ENCODE assay signal across 13 cellular contexts in genomic region chr2:42639340-42640077, GRCh38.
DNase-seq lines count a peak whose midpoint lies in the region; ATAC-seq, FAIRE-seq and TF ChIP-seq lines count a peak whose summit lies in the region.
"Had no signal": no experiment of that assay in that cellular context is flagged by ENCODE, and none has a peak within 500 bp of the region (broad histone marks: within the 10 kb centered on the region; RNA-seq: fewer than 3 reads in every experiment).

No MANE protein-coding gene starts in this region.

- peaks cover 1 to 5% of the 10 kb centered on the region in 2 experiments for H4K20me1 ChIP-seq in H1 (replicated peaks in 1 of 2; ENCODE audit: control insufficient read depth in 1 of 2, insufficient read depth in 2 of 2, low read length in 2 of 2)

- H3K36me3 ChIP-seq in H1 (ENCODE audit: control insufficient read depth in 2 of 4, insufficient read depth in 4 of 4, low read length in 3 of 4) (peaks cover 0 to 21% (median 8%) of the 10 kb centered on the region in 4 experiments; a peak in 5 of 8 replicates), small intestine (ENCODE audit: control insufficient read depth in 2 of 2, insufficient read depth in 2 of 2, low read length in 2 of 2) (peaks cover 0 to 2% of the 10 kb centered on the region in 2 donors)

- peak overlapping the region; percentile 24 for H4K5ac ChIP-seq in H1 (ENCODE audit: insufficient read length, low read depth, low read length)

- H3K27me3 ChIP-seq in H1 (replicated peaks in 1 of 4; ENCODE audit: control insufficient read depth in 3 of 4, extremely low read depth in 1 of 4, insufficient read depth in 3 of 4, low read length in 3 of 4) (no peaks in the 10 kb centered on the region), small intestine (ENCODE audit: control insufficient read depth in 2 of 2, insufficient read depth in 2 of 2, low read length in 2 of 2) (no peaks in the 10 kb centered on the region)

- H2BK12ac ChIP-seq in H1 (ENCODE audit: low read depth, low read length) = no peak overlapping the region

- 89% methylated on average over 5 of the region's 5 CpGs; no CpG with 5 or more reads in 1 of the 2 experiments for WGBS in H1 (ENCODE audit: extremely low coverage in 1 of 2, insufficient coverage in 1 of 2, insufficient read length in 1 of 2, insufficient replicate concordance in 2 of 2, low coverage in 1 of 2, low lambda C conversion rate in 2 of 2, missing lambda C conversion rate in 1 of 2), 2 experiments
- 42 to 55% (median 44%) methylated on average over 5 of the region's 5 CpGs for WGBS in small intestine, 3 donors

- peaks cover 0 to 64% of the 10 kb centered on the region in 2 experiments; a peak in 2 of 4 replicates for H3K79me2 ChIP-seq in H1 (ENCODE audit: control insufficient read depth in 1 of 2, insufficient read depth in 2 of 2, low read length in 2 of 2)

- H3K27ac ChIP-seq in H1 (ENCODE audit: low read depth, low read length) (no peak overlapping the region), small intestine (ENCODE audit: low read depth in 1 of 2, low read length in 1 of 2) (no peak overlapping the region)
- H3K27ac ChIP-seq: left ventricle myocardium inferior had no signal

- H3K23me2 ChIP-seq in H1 (ENCODE audit: low read depth, low read length) = no peaks in the 10 kb centered on the region

- no peak overlapping the region for H3K23ac ChIP-seq in H1 (ENCODE audit: insufficient read length)

- no peak for TF ChIP-seq POLR2A in H1 (IDR thresholded peaks at IDR 0.05; ENCODE audit: control extremely low read depth in 1 of 2, low read depth in 2 of 2, low read length in 2 of 2)

- peaks cover 12% of the 10 kb centered on the region for H3K4me1 Mint-ChIP-seq in activated T-cell treated with anti-CD3 and anti-CD28 coated beads, Interleukin-2, amount 50 U/mL, for 24 hours (ENCODE audit: low read depth)
- H3K4me1 Mint-ChIP-seq: stimulated activated effector memory CD8-positive, alpha-beta T cell treated with anti-CD3 and anti-CD28 coated beads, Interleukin-12 subunit alpha, Interleukin-12 subunit beta, amount 100 ng/mL, for 72 hours had no signal

- H3K9ac ChIP-seq in H1 (replicated peaks in 1 of 4; ENCODE audit: extremely low read depth in 1 of 4, low read depth in 3 of 4, low read length in 3 of 4) = no peak overlapping the region

- H3K4me2 ChIP-seq in H1 (ENCODE audit: insufficient read depth in 1 of 2, low read depth in 2 of 2, low read length in 2 of 2) = no peak overlapping the region

- FAIRE-seq in H1 (lab: Jason Lieb, UNC) (peak; percentile 13), small intestine (lab: Jason Lieb, UNC) (peak; percentile 10), frontal cortex (lab: Jason Lieb, UNC) (no peak)

- no peak overlapping the region for H2AK5ac ChIP-seq in H1 (ENCODE audit: low read depth, low read length)

- peak overlapping the region; percentile 43 for H3K4me3 Mint-ChIP-seq in activated T-cell treated with anti-CD3 and anti-CD28 coated beads, Interleukin-2, amount 50 U/mL, for 24 hours
- H3K4me3 Mint-ChIP-seq: stimulated activated effector memory CD8-positive, alpha-beta T cell treated with anti-CD3 and anti-CD28 coated beads, Interleukin-12 subunit alpha, Interleukin-12 subunit beta, amount 100 ng/mL, for 72 hours had no signal

- no peak overlapping the region for H4K91ac ChIP-seq in H1 (replicated peaks; ENCODE audit: insufficient read length, low read length)

- no peak overlapping the region for H3K4me3 ChIP-seq in H1 (ENCODE audit: extremely low read depth in 1 of 4, insufficient read depth in 2 of 4, low read depth in 3 of 4, low read length in 4 of 4)
- H3K4me3 ChIP-seq in small intestine (ENCODE audit: low read depth in 1 of 2, low read length in 2 of 2) = no peak overlapping the region
- H3K4me3 ChIP-seq: left ventricle myocardium inferior had no signal

- TF ChIP-seq CTCF in H1 (IDR thresholded peaks at IDR 0.05; ENCODE audit: control extremely low read depth in 1 of 3, insufficient read depth in 1 of 3, low read depth in 1 of 3, low read length in 3 of 3) = no peak

- H3K9me3 Mint-ChIP-seq in activated T-cell treated with anti-CD3 and anti-CD28 coated beads, Interleukin-2, amount 50 U/mL, for 24 hours = no peaks in the 10 kb centered on the region
- H3K9me3 Mint-ChIP-seq: stimulated activated effector memory CD8-positive, alpha-beta T cell treated with anti-CD3 and anti-CD28 coated beads, Interleukin-12 subunit alpha, Interleukin-12 subunit beta, amount 100 ng/mL, for 72 hours had no signal

- ATAC-seq in HG03175 (IDR thresholded peaks at IDR 0.05; ENCODE audit: unreplicated experiment) = no peak
- ATAC-seq: Right ventricle myocardium inferior; stimulated activated effector memory CD8-positive, alpha-beta T cell treated with anti-CD3 and anti-CD28 coated beads, Interleukin-12 subunit alpha, Interleukin-12 subunit beta, amount 100 ng/mL, for 72 hours had no signal

- peaks cover 23% of the 10 kb centered on the region for H3K36me3 Mint-ChIP-seq in activated T-cell treated with anti-CD3 and anti-CD28 coated beads, Interleukin-2, amount 50 U/mL, for 24 hours (ENCODE audit: low read depth)

- no peak overlapping the region for H3K14ac ChIP-seq in H1 (ENCODE audit: insufficient read length)

- peak overlapping the region; percentile 38 for H3K27ac Mint-ChIP-seq in activated T-cell treated with anti-CD3 and anti-CD28 coated beads, Interleukin-2, amount 50 U/mL, for 24 hours
- H3K27ac Mint-ChIP-seq: stimulated activated effector memory CD8-positive, alpha-beta T cell treated with anti-CD3 and anti-CD28 coated beads, Interleukin-12 subunit alpha, Interleukin-12 subunit beta, amount 100 ng/mL, for 72 hours had no signal

- H3K79me1 ChIP-seq in H1 (ENCODE audit: low read depth, low read length) = no peaks in the 10 kb centered on the region

- TF ChIP-seq RAD21 in H1 (IDR thresholded peaks at IDR 0.05 in 1 of 2, conservative IDR thresholded peaks at IDR 0.05 in 1 of 2; ENCODE audit: low read depth in 2 of 2, low read length in 2 of 2) = no peak

- DNase-seq in activated T-cell treated with anti-CD3 and anti-CD28 coated beads, Interleukin-2, amount 50 U/mL, for 24 hours = no peak
- DNase-seq in activated T-cell treated with anti-CD3 and anti-CD28 coated beads, Interleukin-2, amount 50 U/mL, for 48 hours = no peak
- DNase-seq in MV-4-11 (lab: John Stamatoyannopoulos, UW) (peak; percentile 51), H1 (ENCODE audit: low read depth in 1 of 2, low spot score in 2 of 2) (no peak), small intestine (no peak), NCI-H510A treated with DMSO at 0.1 percent for 48 hours (lab: John Stamatoyannopoulos, UW) (no peak), frontal cortex (ENCODE audit: low spot score in 2 of 2) (no peak)
- DNase-seq: DMS53, left ventricle myocardium inferior, occipital lobe had no signal

- no peak overlapping the region for H2BK5ac ChIP-seq in H1 (ENCODE audit: low read depth, low read length)

- H3K4ac ChIP-seq in H1 (replicated peaks; ENCODE audit: insufficient read length, low read depth, low read length) = no peak overlapping the region

- H3K27me3 Mint-ChIP-seq in activated T-cell treated with anti-CD3 and anti-CD28 coated beads, Interleukin-2, amount 50 U/mL, for 24 hours = no peaks in the 10 kb centered on the region

- POLR2A ChIA-PET in H1 (lab: Charles Lee; ENCODE audit: partially characterized antibody) = no interaction called here

- H2BK15ac ChIP-seq in H1 (ENCODE audit: low read length) = no peak overlapping the region

- no peak overlapping the region for H2AFZ ChIP-seq in H1 (ENCODE audit: low read length)

- CTCF ChIA-PET in H1 (lab: Charles Lee; ENCODE audit: partially characterized antibody) = interaction anchor here (0.6 to 0.8 kb wide), 2 partner anchors 12 to 131 kb away, joined by 3 to 4 read pairs; no protein-coding TSS in a partner anchor

- no peak overlapping the region for H4K8ac ChIP-seq in H1 (ENCODE audit: extremely low read depth, insufficient read depth, low read length)

- no peak overlapping the region for H2BK120ac ChIP-seq in H1 (replicated peaks; ENCODE audit: low read depth, low read length)

- TF ChIP-seq EP300 in H1 (IDR thresholded peaks at IDR 0.05; ENCODE audit: borderline replicate concordance in 1 of 2, low read depth in 2 of 2, low read length in 2 of 2) = no peak

- no peak overlapping the region for H3K18ac ChIP-seq in H1 (ENCODE audit: extremely low read depth, low read length)

- no peak overlapping the region for H3K56ac ChIP-seq in H1 (replicated peaks; ENCODE audit: insufficient read length, low read depth, low read length)

- no peak overlapping the region for H2BK20ac ChIP-seq in H1 (ENCODE audit: low read length)

- H3K9me3 ChIP-seq in H1 (ENCODE audit: insufficient read depth in 2 of 2, low read depth in 1 of 2, low read length in 1 of 2) = no peaks in the 10 kb centered on the region
- no peaks in the 10 kb centered on the region for H3K9me3 ChIP-seq in small intestine (ENCODE audit: control insufficient read depth, low read depth)
- H3K9me3 ChIP-seq: left ventricle myocardium inferior had no signal

- H3K4me1 ChIP-seq in H1 (replicated peaks in 1 of 4; ENCODE audit: control insufficient read depth in 3 of 4, insufficient read depth in 4 of 4, low read length in 3 of 4) (peaks cover 2 to 11% (median 3%) of the 10 kb centered on the region in 4 experiments; a peak in 5 of 7 replicates), small intestine (ENCODE audit: control insufficient read depth in 2 of 2, insufficient read depth in 1 of 2, low read depth in 1 of 2, low read length in 1 of 2) (no peaks in the 10 kb centered on the region)

TF ChIP-seq in H1, 55 proteins besides CTCF, POLR2A, EP300 and RAD21:
- TF ChIP-seq TBP (IDR thresholded peaks at IDR 0.05; ENCODE audit: low read depth, low read length) (no peak), E2F6 (IDR thresholded peaks at IDR 0.05) (no peak), KDM1A (IDR thresholded peaks at IDR 0.05; ENCODE audit: borderline replicate concordance, low read length) (no peak), RNF2 (IDR thresholded peaks at IDR 0.05; ENCODE audit: borderline replicate concordance, low read depth, low read length, missing control alignments, poor library complexity, severe bottlenecking) (no peak), SIX5 (IDR thresholded peaks at IDR 0.05; ENCODE audit: low read depth, low read length) (no peak), ASH2L (IDR thresholded peaks at IDR 0.05; ENCODE audit: low read length) (no peak), POLR2AphosphoS5 (IDR thresholded peaks at IDR 0.05; ENCODE audit: low read depth, low read length) (no peak), CEBPB (IDR thresholded peaks at IDR 0.05; ENCODE audit: low read depth, low read length) (no peak)
- TF ChIP-seq, protein P1, sequence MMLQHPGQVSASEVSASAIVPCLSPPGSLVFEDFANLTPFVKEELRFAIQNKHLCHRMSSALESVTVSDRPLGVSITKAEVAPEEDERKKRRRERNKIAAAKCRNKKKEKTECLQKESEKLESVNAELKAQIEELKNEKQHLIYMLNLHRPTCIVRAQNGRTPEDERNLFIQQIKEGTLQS (IDR thresholded peaks at IDR 0.05; ENCODE audit: insufficient read depth, low read depth, low read length) = no peak
